Comparison of ENCODE assay signal across 30 cellular contexts in genomic region chr16:14112539-14112856, GRCh38. TPM values are rescaled to one million over a fixed set of nuclear protein-coding genes. Genes with fewer than 3 reads are reported as not detected.
A peak's percentile ranks its signal among the peaks of the same experiment; 100 is the strongest.
DNase-seq lines count a peak whose midpoint lies in the region; ATAC-seq and TF ChIP-seq lines count a peak whose summit lies in the region.
"Had no signal": no experiment of that assay in that cellular context is flagged by ENCODE, and none has a peak within 500 bp of the region (broad histone marks: within the 10 kb centered on the region; RNA-seq: fewer than 3 reads in every experiment).

No MANE protein-coding gene starts in this region.

- no peak for TF ChIP-seq CTCF in heart left ventricle (IDR thresholded peaks at IDR 0.05)

- peak overlapping the region in 7 of 12 donors; percentile 2 to 50 (median 11) for H3K27ac ChIP-seq in heart left ventricle
- peak overlapping the region; percentile 26 for H3K27ac ChIP-seq in skeletal muscle tissue (ENCODE audit: low read depth, low read length)
- H3K27ac ChIP-seq: lower lobe of right lung, spleen had no signal

- no peaks in the 10 kb centered on the region for H3K9me3 ChIP-seq in heart left ventricle
- H3K9me3 ChIP-seq in skeletal muscle tissue (ENCODE audit: control insufficient read depth in 3 of 3, low read length in 3 of 3): no peaks in the 10 kb centered on the region
- H3K9me3 ChIP-seq: adrenal gland, lower lobe of right lung, mucosa of descending colon, Peyer's patch, spleen had no signal

- no peaks in the 10 kb centered on the region for H3K36me3 ChIP-seq in heart left ventricle
- no peaks in the 10 kb centered on the region for H3K36me3 ChIP-seq in skeletal muscle tissue (ENCODE audit: control insufficient read depth in 3 of 3, insufficient read depth in 3 of 3, low read length in 3 of 3)
- H3K36me3 ChIP-seq: adrenal gland, lower lobe of right lung, Peyer's patch, spleen had no signal

- DNase-seq in heart left ventricle (no peak), Right ventricle myocardium inferior (ENCODE audit: missing footprints) (no peak), left lobe of liver (ENCODE audit: low spot score) (no peak), HUDEP-2 (lab: John Stamatoyannopoulos, UW; ENCODE audit: unreplicated experiment in 76 of 76) (no peak), NCI-H69 (lab: John Stamatoyannopoulos, UW) (no peak)
- no peak for DNase-seq in activated naive CD4-positive, alpha-beta T cell treated with anti-CD3 and anti-CD28 coated beads, Interleukin-2, amount 50 U/mL, for 16 hours
- no peak for DNase-seq in effector CD4-positive, alpha-beta T cell
- DNase-seq: activated CD8-positive, alpha-beta memory T cell treated with anti-CD3 and anti-CD28 coated beads, Interleukin-2, amount 50 U/mL, for 48 hours; activated CD8-positive, alpha-beta T cell treated with anti-CD3 and anti-CD28 coated beads for 36 hours; activated naive CD4-positive, alpha-beta T cell treated with anti-CD3 and anti-CD28 coated beads for 36 hours; Calu3; CD4-positive, CD25-positive, alpha-beta regulatory T cell; GF-D8; lower lobe of right lung; MV-4-11; NCI-H2227 treated with DMSO at 0.1 percent for 48 hours; NCI-H748 treated with DMSO at 0.1 percent for 48 hours; SIG-M5; spleen; stimulated activated CD4-positive, alpha-beta T cell treated with anti-CD3 and anti-CD28 coated beads, Interleukin-2, amount 100 ng/mL, for 24 hours; stimulated activated CD8-positive, alpha-beta memory T cell treated with anti-CD3 and anti-CD28 coated beads, Interleukin-4, amount 100 ng/mL, for 48 hours; stimulated activated naive CD8-positive, alpha-beta T cell treated with anti-CD3 and anti-CD28 coated beads, Interleukin-15, amount 100 ng/mL, for 72 hours; trophoblast cell had no signal

- H3K4me1 ChIP-seq in heart left ventricle (peaks cover 0 to 79% (median 57%) of the 10 kb centered on the region in 12 donors), skeletal muscle tissue (ENCODE audit: control insufficient read depth in 3 of 3, insufficient read depth in 3 of 3, low read length in 3 of 3) (peaks cover 56 to 64% (median 58%) of the 10 kb centered on the region in 3 donors)

- ATAC-seq in heart left ventricle: peak in 3 of 4 donors; percentile 25 to 50 (median 44)
- ATAC-seq in Right ventricle myocardium inferior: no peak
- ATAC-seq in left lobe of liver: peak; percentile 69
- ATAC-seq: activated CD4-positive, alpha-beta T cell treated with anti-CD3 and anti-CD28 coated beads for 36 hours; activated CD8-positive, alpha-beta T cell treated with anti-CD3 and anti-CD28 coated beads for 36 hours; HCT116; natural killer cell treated with Interleukin-12 subunit alpha and Interleukin-12 subunit beta and Interleukin-15 and Interleukin-18, amount 100 ng/mL, for 72 hours; stimulated activated naive CD8-positive, alpha-beta T cell treated with anti-CD3 and anti-CD28 coated beads, Interleukin-15, amount 100 ng/mL, for 72 hours had no signal

- intact Hi-C loops in heart left ventricle (cut with DNase I) (no loop called here), Right ventricle myocardium inferior (cut with DNase I) (no loop called here)

- H3K4me3 ChIP-seq in heart left ventricle (no peak overlapping the region), skeletal muscle tissue (ENCODE audit: low read length in 3 of 3) (peak overlapping the region in 1 of 3 donors; percentile 13)
- H3K4me3 ChIP-seq: adrenal gland, lower lobe of right lung, mucosa of descending colon, Peyer's patch, spleen had no signal

- H3K27me3 ChIP-seq in heart left ventricle (no peaks in the 10 kb centered on the region), skeletal muscle tissue (ENCODE audit: control insufficient read depth in 3 of 3, insufficient read depth in 3 of 3, low read length in 3 of 3) (no peaks in the 10 kb centered on the region)
- H3K27me3 ChIP-seq: adrenal gland, Peyer's patch, spleen had no signal

- 17 to 24% (median 24%) methylated on average over 1 of the region's 1 CpG for whole genome bisulfite sequencing in heart left ventricle, 4 donors

- H3K9ac ChIP-seq in skeletal muscle tissue (ENCODE audit: low read depth in 1 of 3, low read length in 3 of 3): no peak overlapping the region

- TF ChIP-seq POLR2A in heart left ventricle (IDR thresholded peaks at IDR 0.05): no peak

RNA-seq across cellular contexts. Expression of gene MRTFB, which starts 41.4 kb away (rescaled TPM):
- 10 to 100 TPM; 16.3 to 38.3 (median 32.4) TPM for total RNA-seq in heart left ventricle
- polyA plus RNA-seq in heart left ventricle: 1 to 10 TPM; 8.0 to 8.3 TPM
- 23.8 TPM for total RNA-seq in Right ventricle myocardium inferior
- total RNA-seq in left lobe of liver: 18.5 TPM
- total RNA-seq in skeletal muscle tissue: 13.0 TPM
